ENCODE assay signal across 25 cellular contexts in the genomic region with DNA sequence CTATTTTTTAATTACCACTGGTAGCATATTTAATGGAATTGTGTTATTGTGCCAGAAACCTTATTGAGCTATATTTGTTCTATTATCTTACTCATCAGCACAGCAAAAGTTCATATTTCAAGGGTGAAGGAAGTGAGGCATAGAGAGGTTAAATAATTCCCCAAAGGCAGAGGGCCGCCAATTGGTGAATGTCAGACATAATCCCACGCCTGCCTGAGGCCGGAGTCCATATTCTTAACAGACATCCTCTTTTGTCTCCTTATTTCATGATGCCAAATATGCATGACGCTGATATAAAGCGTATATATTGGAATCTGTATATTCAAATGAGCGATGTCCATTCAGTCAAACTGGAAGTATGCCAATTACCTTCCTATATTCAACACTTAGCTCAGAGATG.
DNase-seq lines count a peak whose midpoint lies in the region; ATAC-seq, FAIRE-seq and TF ChIP-seq lines count a peak whose summit lies in the region.
"Had no signal": no experiment of that assay in that cellular context is flagged by ENCODE, and none has a peak within 500 bp of the region (broad histone marks: within the 10 kb centered on the region; RNA-seq: fewer than 3 reads in every experiment).

No MANE protein-coding gene starts in this region.

- no peaks in the 10 kb centered on the region for H3K79me2 ChIP-seq in HCT116 (ENCODE audit: insufficient read depth, low read length)

- TF ChIP-seq RAD21 in HCT116 (IDR thresholded peaks at IDR 0.05; ENCODE audit: low read depth), result no peak

- no peak for FAIRE-seq in H54 (lab: Jason Lieb, UNC)
- FAIRE-seq: endometrium, GM18507 had no signal

- intact Hi-C loops in HCT116 (cut with micrococcal nuclease), result no loop called here

- no peak overlapping the region for H3K9ac ChIP-seq in HCT116 (ENCODE audit: low read length)
- H3K9ac ChIP-seq: BLaER1 had no signal

- H3K36me3 ChIP-seq in HCT116 (ENCODE audit: control insufficient read depth in 1 of 2, insufficient read depth in 2 of 2, low read length in 2 of 2) (no peaks in the 10 kb centered on the region), SJCRH30 (no peaks in the 10 kb centered on the region)
- H3K36me3 ChIP-seq: BLaER1, gastroesophageal sphincter, left ventricle myocardium inferior, upper lobe of left lung had no signal

- no TSS peak for BruUV-seq in HCT116 (replicated peaks; lab: Mats Ljungman, UMichigan)

- H3K4me3 ChIP-seq in HCT116 (replicated peaks in 1 of 2; ENCODE audit: low read depth in 1 of 2, low read length in 2 of 2), result no peak overlapping the region
- H3K4me3 ChIP-seq in SJCRH30, result no peak overlapping the region
- H3K4me3 ChIP-seq: BLaER1, gastroesophageal sphincter, left ventricle myocardium inferior, upper lobe of left lung had no signal

- TF ChIP-seq CTCF in HCT116 (IDR thresholded peaks at IDR 0.05 in 2 of 3, conservative IDR thresholded peaks at IDR 0.05 in 1 of 3; ENCODE audit: borderline replicate concordance in 1 of 3, insufficient read depth in 1 of 3, low read depth in 2 of 3, low read length in 2 of 3), result no peak

- H3K27me3 ChIP-seq in HCT116 (ENCODE audit: insufficient read depth, low read length) (no peaks in the 10 kb centered on the region), SJCRH30 (no peaks in the 10 kb centered on the region)
- H3K27me3 ChIP-seq: BLaER1, upper lobe of left lung had no signal

- H3K27ac ChIP-seq in HCT116 (ENCODE audit: low read depth, low read length) (peak overlapping the region; percentile 7; the same call in 1 of the 2 replicates), SJCRH30 (no peak overlapping the region)
- H3K27ac ChIP-seq: BLaER1, gastroesophageal sphincter, left ventricle myocardium inferior, RWPE1, upper lobe of left lung had no signal

- H3K4me2 ChIP-seq in HCT116 (ENCODE audit: low read length), result peak overlapping the region; percentile 52; the same call in 1 of the 2 replicates

- no peaks in the 10 kb centered on the region for H4K20me1 ChIP-seq in HCT116 (ENCODE audit: insufficient read depth)
- H4K20me1 ChIP-seq: BLaER1 had no signal

- no peaks in the 10 kb centered on the region for H3K9me2 ChIP-seq in HCT116 (ENCODE audit: insufficient read depth)

- TF ChIP-seq POLR2A in HCT116 (IDR thresholded peaks at IDR 0.05; ENCODE audit: borderline replicate concordance, extremely low read depth, insufficient read depth, insufficient read length), result no peak
- no peak for TF ChIP-seq POLR2A in H54 (IDR thresholded peaks at IDR 0.05; ENCODE audit: low read depth, low read length)

- H2AFZ ChIP-seq in HCT116 (ENCODE audit: low read depth, low read length, poor library complexity, severe bottlenecking), result peak overlapping the region; percentile 97

- CTCF ChIA-PET in HCT116 (lab: Charles Lee), result no interaction called here

- peak; percentile 25 for DNase-seq in COLO668 (lab: John Stamatoyannopoulos, UW; ENCODE audit: unreplicated experiment)
- DNase-seq in HCT116 (ENCODE audit: low read depth, low spot score), result no peak
- peak; percentile 46 for DNase-seq in NCI-H2196 (lab: John Stamatoyannopoulos, UW; ENCODE audit: unreplicated experiment)
- peak; percentile 26 to 57 for DNase-seq in SJCRH30
- DNase-seq in left lobe of liver (ENCODE audit: low spot score), result no peak
- DNase-seq in middle frontal gyrus (ENCODE audit: extremely low spot score, low spot score), result no peak
- DNase-seq in H54 (ENCODE audit: insufficient read length, low spot score), result no peak
- DNase-seq: activated gamma-delta T cell; activated naive CD8-positive, alpha-beta T cell treated with anti-CD3 and anti-CD28 coated beads, Interleukin-2, amount 10 ng/mL, durations not matched to agents 7 days and 5 days; activated T-cell treated with anti-CD3 and anti-CD28 coated beads, Interleukin-2, amount 50 U/mL, for 1 hour; central memory CD4-positive, alpha-beta T cell; DND-41; H9; hippocampal formation; immature natural killer cell; KG1; left ventricle myocardium inferior; right cardiac atrium; upper lobe of left lung had no signal

- no peaks in the 10 kb centered on the region for H3K9me3 ChIP-seq in HCT116 (ENCODE audit: control insufficient read depth in 1 of 2, insufficient read depth in 1 of 2, low read depth in 1 of 2, low read length in 2 of 2)
- no peaks in the 10 kb centered on the region for H3K9me3 ChIP-seq in SJCRH30 (replicated peaks)
- H3K9me3 ChIP-seq: BLaER1, gastroesophageal sphincter, left ventricle myocardium inferior, upper lobe of left lung had no signal

- H3K4me1 ChIP-seq in HCT116 (ENCODE audit: control insufficient read depth in 1 of 2, insufficient read depth in 2 of 2, low read length in 2 of 2) (peaks cover 23 to 31% of the 10 kb centered on the region in 2 experiments; a peak in 3 of 4 replicates), SJCRH30 (peaks cover 18% of the 10 kb centered on the region)
- H3K4me1 ChIP-seq: gastroesophageal sphincter, left ventricle myocardium inferior, upper lobe of left lung had no signal

- POLR2A ChIA-PET in HCT116 (lab: Charles Lee), result interaction anchor here (1.4 kb wide), 1 partner anchor 10 kb away, joined by 3 read pairs; no protein-coding TSS in a partner anchor

- ATAC-seq in HCT116 (no peak), left lobe of liver (no peak)
- ATAC-seq: gastroesophageal sphincter, right cardiac atrium, SK-N-SH treated with all-trans-retinoic acid at 6 μM for 48 hours had no signal

- RAD21 ChIA-PET in HCT116 (lab: Charles Lee; ENCODE audit: low non-redundant PET in 1 of 2, low total read pairs in 2 of 2, uncharacterized antibody in 2 of 2, unreplicated experiment in 2 of 2), result no interaction called here

TF ChIP-seq in HCT116, 20 proteins besides CTCF, POLR2A, EP300 and RAD21:
- no peak for TF ChIP-seq CEBPB (IDR thresholded peaks at IDR 0.05; ENCODE audit: low read depth)
- no peak for TF ChIP-seq EZH2 (IDR thresholded peaks at IDR 0.05)
- TF ChIP-seq TCF7L2 (IDR thresholded peaks at IDR 0.05; ENCODE audit: borderline replicate concordance, extremely low read depth, insufficient read depth, insufficient read length), result no peak
- TF ChIP-seq, protein P1, sequence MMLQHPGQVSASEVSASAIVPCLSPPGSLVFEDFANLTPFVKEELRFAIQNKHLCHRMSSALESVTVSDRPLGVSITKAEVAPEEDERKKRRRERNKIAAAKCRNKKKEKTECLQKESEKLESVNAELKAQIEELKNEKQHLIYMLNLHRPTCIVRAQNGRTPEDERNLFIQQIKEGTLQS (IDR thresholded peaks at IDR 0.05), result no peak
- TF ChIP-seq ZNF274 (IDR thresholded peaks at IDR 0.05; ENCODE audit: low read depth, low read length), result no peak
- no peak for TF ChIP-seq EGR1 (IDR thresholded peaks at IDR 0.05; ENCODE audit: low read depth)
- TF ChIP-seq, protein P2, sequence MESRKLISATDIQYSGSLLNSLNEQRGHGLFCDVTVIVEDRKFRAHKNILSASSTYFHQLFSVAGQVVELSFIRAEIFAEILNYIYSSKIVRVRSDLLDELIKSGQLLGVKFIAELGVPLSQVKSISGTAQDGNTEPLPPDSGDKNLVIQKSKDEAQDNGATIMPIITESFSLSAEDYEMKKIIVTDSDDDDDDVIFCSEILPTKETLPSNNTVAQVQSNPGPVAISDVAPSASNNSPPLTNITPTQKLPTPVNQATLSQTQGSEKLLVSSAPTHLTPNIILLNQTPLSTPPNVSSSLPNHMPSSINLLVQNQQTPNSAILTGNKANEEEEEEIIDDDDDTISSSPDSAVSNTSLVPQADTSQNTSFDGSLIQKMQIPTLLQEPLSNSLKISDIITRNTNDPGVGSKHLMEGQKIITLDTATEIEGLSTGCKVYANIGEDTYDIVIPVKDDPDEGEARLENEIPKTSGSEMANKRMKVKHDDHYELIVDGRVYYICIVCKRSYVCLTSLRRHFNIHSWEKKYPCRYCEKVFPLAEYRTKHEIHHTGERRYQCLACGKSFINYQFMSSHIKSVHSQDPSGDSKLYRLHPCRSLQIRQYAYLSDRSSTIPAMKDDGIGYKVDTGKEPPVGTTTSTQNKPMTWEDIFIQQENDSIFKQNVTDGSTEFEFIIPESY (IDR thresholded peaks at IDR 0.05; ENCODE audit: extremely low read depth, insufficient replicate concordance, low read length), result no peak
- TF ChIP-seq SRF (IDR thresholded peaks at IDR 0.05; ENCODE audit: low read depth), result no peak
- no peak for TF ChIP-seq POLR2AphosphoS5 (IDR thresholded peaks at IDR 0.05; ENCODE audit: low read depth, low read length)
- TF ChIP-seq, protein P3, sequence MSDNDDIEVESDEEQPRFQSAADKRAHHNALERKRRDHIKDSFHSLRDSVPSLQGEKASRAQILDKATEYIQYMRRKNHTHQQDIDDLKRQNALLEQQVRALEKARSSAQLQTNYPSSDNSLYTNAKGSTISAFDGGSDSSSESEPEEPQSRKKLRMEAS (IDR thresholded peaks at IDR 0.05), result no peak
TF ChIP-seq in HCT116: peak in this region for 0.

Comparison
In these comparisons a context has a peak if more than half of its experiments do, and no peak if none do; other contexts are left out.
1. DNase-seq: peak in COLO668 (single experiment), NCI-H2196 (single experiment) and SJCRH30 (2 of 2); none in HCT116 (single experiment), left lobe of liver (single experiment), middle frontal gyrus (single experiment) and H54 (single experiment).